29 cellular contexts compared by ENCODE assay signal in the genomic region with DNA sequence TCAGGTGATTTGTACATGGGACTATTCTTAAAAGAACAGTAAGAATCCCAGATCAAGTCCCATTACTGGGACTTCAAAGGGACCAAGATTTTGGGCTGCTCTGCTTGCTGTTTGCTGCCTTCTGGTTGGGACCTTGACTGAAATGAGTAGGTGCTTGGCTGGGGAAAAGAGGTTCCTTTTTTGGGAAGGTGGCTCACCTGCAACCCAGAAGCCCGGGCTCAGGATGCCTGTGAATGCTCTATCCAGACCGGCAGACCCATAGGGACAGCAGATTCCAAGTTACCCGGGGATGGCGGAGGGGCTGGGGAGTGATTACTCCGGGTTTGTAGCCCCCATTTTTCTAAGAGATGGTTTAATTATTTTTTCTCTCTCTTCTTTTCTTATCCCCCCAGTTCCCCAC.
"Had no signal": no experiment of that assay in that cellular context is flagged by ENCODE, and none has a peak within 500 bp of the region (broad histone marks: within the 10 kb centered on the region; RNA-seq: fewer than 3 reads in every experiment).

No MANE protein-coding gene starts in this region.

- H3K4me3 ChIP-seq: heart right ventricle, hepatocyte, left ventricle myocardium inferior, mucosa of descending colon, prostate gland, skin epidermis, stomach, testis, thyroid gland, transverse colon, upper lobe of right lung had no signal

- H3K36me3 ChIP-seq: heart right ventricle, left ventricle myocardium inferior, prostate gland, thyroid gland, transverse colon, upper lobe of right lung had no signal

- H3K9me3 ChIP-seq: prostate gland, testis, thyroid gland, upper lobe of right lung had no signal

- FAIRE-seq: urothelium cell line had no signal

- ATAC-seq: heart right ventricle; mucosa of descending colon; naive thymus-derived CD8-positive, alpha-beta T cell; right cardiac atrium; sciatic nerve; stimulated activated naive B cell treated with anti-CD40 and anti-IgM and Interleukin-4, amounts not matched to agents 10 μg/mL and 1 μg/mL and 100 μg/mL, for 72 hours; stimulated activated naive CD8-positive, alpha-beta T cell treated with anti-CD3 and anti-CD28 coated beads, Interleukin-15, Interleukin-2, amounts not matched to agents 100 U/mL and 50 U/mL, for 24 hours; upper lobe of right lung had no signal

- H3K4me1 ChIP-seq: prostate gland, stomach, testis, transverse colon, upper lobe of right lung had no signal

- DNase-seq: heart right ventricle; islet precursor cell; left ventricle myocardium inferior; midbrain; mucosa of descending colon; naive thymus-derived CD8-positive, alpha-beta T cell; nucleus accumbens; posterior cingulate gyrus; retina; right cardiac atrium; stimulated activated CD4-positive, alpha-beta T cell treated with anti-CD3 and anti-CD28 coated beads, Interleukin-12 subunit alpha, Interleukin-12 subunit beta, amount 100 ng/mL, for 4 hours; stimulated activated CD4-positive, alpha-beta T cell treated with anti-CD3 and anti-CD28 coated beads, Interleukin-15, amount 100 ng/mL, for 24 hours; stimulated activated CD4-positive, alpha-beta T cell treated with anti-CD3 and anti-CD28 coated beads, Interleukin-2, amount 100 ng/mL, for 24 hours; stimulated activated CD4-positive, alpha-beta T cell treated with anti-CD3 and anti-CD28 coated beads, Interleukin-4, amount 100 ng/mL, for 1 hour; stimulated activated naive B cell treated with anti-CD40 and anti-IgM and Interleukin-4, amounts not matched to agents 10 μg/mL and 1 μg/mL and 100 μg/mL, for 72 hours; stimulated activated naive CD8-positive, alpha-beta T cell treated with anti-CD3 and anti-CD28 coated beads, Interleukin-15, Interleukin-2, amounts not matched to agents 100 U/mL and 50 U/mL, for 24 hours; stomach; testis; thyroid gland; transverse colon; upper lobe of right lung had no signal

- H3K27me3 ChIP-seq: testis, thyroid gland, transverse colon, upper lobe of right lung had no signal

- H3K4me1 Mint-ChIP-seq: memory B cell; nephron; stimulated activated naive B cell treated with anti-CD40 and anti-IgM and Interleukin-4, amounts not matched to agents 10 μg/mL and 1 μg/mL and 100 μg/mL, for 72 hours had no signal

- H3K27ac Mint-ChIP-seq: memory B cell; naive thymus-derived CD8-positive, alpha-beta T cell; nephron; stimulated activated naive B cell treated with anti-CD40 and anti-IgM and Interleukin-4, amounts not matched to agents 10 μg/mL and 1 μg/mL and 100 μg/mL, for 72 hours had no signal

- H3K36me3 Mint-ChIP-seq: memory B cell; stimulated activated naive B cell treated with anti-CD40 and anti-IgM and Interleukin-4, amounts not matched to agents 10 μg/mL and 1 μg/mL and 100 μg/mL, for 72 hours had no signal

- H3K27ac ChIP-seq: heart right ventricle, hepatocyte, left ventricle myocardium inferior, prostate gland, skin epidermis, stomach, testis, thyroid gland, transverse colon, upper lobe of right lung had no signal

- H3K4me3 Mint-ChIP-seq: memory B cell; naive thymus-derived CD8-positive, alpha-beta T cell; nephron; neural crest cell; stimulated activated naive B cell treated with anti-CD40 and anti-IgM and Interleukin-4, amounts not matched to agents 10 μg/mL and 1 μg/mL and 100 μg/mL, for 72 hours had no signal
